ENCODE assay signal across 8 cellular contexts in genomic region chr6:41941280-41942044, GRCh38. TPM values are rescaled to one million over a fixed set of nuclear protein-coding genes. Genes with fewer than 3 reads are reported as not detected.
DNase-seq lines count a peak whose midpoint lies in the region; ATAC-seq and TF ChIP-seq lines count a peak whose summit lies in the region.

Gene CCND3, minus strand, starts transcription at chr6:41941808. Its CDS starts 159 bp downstream, at chr6:41941649.

- TF ChIP-seq CTCF in GM12875 (IDR thresholded peaks at IDR 0.05; ENCODE audit: borderline replicate concordance, insufficient read depth, low read depth, low read length) (no peak), psoas muscle (IDR thresholded peaks at IDR 0.05) (no peak)

- no peaks in the 10 kb centered on the region for H3K27me3 ChIP-seq in psoas muscle (ENCODE audit: insufficient read depth in 3 of 3, low read length in 2 of 3)

- intact Hi-C loops in left cardiac atrium (cut with DNase I) (no loop called here), psoas muscle (cut with DNase I) (loop anchor here in 1 of 2 donors (5.0 kb wide), 1 partner anchor 1036 kb away; the partner anchor contains the start of gene PEX6)

- H3K4me1 ChIP-seq in psoas muscle (peaks cover 22% of the 10 kb centered on the region), urinary bladder (ENCODE audit: insufficient read depth) (peaks cover 2% of the 10 kb centered on the region)

- H3K27ac ChIP-seq in adipose tissue (ENCODE audit: low read depth, low read length) (no peak within 1 kb of the TSS), psoas muscle (peak within 1 kb of the TSS; percentile 66), urinary bladder (ENCODE audit: low read depth) (peak within 1 kb of the TSS; percentile 11)

- no peaks in the 10 kb centered on the region for H3K9me3 ChIP-seq in psoas muscle

- H3K4me3 ChIP-seq in GM12875 (ENCODE audit: low read depth, low read length) = peak within 1 kb of the TSS; percentile 87
- peak within 1 kb of the TSS; percentile 97 for H3K4me3 ChIP-seq in psoas muscle
- H3K4me3 ChIP-seq in urinary bladder (ENCODE audit: low read depth, low read length) = peak within 1 kb of the TSS; percentile 66

- DNase-seq in NCI-H128 (lab: John Stamatoyannopoulos, UW; ENCODE audit: unreplicated experiment) (peak; percentile 71), T follicular helper cell (ENCODE audit: low read depth) (peak; percentile 70), left cardiac atrium (peak; percentile 96), psoas muscle (peak; percentile 96)

- 0% methylated on average over 47 to 86 of the region's 86 CpGs for WGBS in adipose tissue, 3 donors
- 0 to 1% (median 0%) methylated on average over 43 to 86 of the region's 86 CpGs for WGBS in psoas muscle, 3 donors
- under 1% methylated on average over 86 of the region's 86 CpGs for WGBS in urinary bladder

- H3K36me3 ChIP-seq in psoas muscle (ENCODE audit: insufficient read depth in 1 of 2, low read depth in 1 of 2) (no peaks in the 10 kb centered on the region), urinary bladder (ENCODE audit: insufficient read depth) (no peaks in the 10 kb centered on the region)

- ATAC-seq in HG02678 (IDR thresholded peaks at IDR 0.05; ENCODE audit: unreplicated experiment) (peak; percentile 92), left cardiac atrium (peak; percentile 95), psoas muscle (peak; percentile 97 to 98 (median 98))

RNA-seq across cellular contexts. Expression of gene CCND3, which starts in this region (rescaled TPM):
- polyA plus RNA-seq in adipose tissue = 100 to 1,000 TPM in 1 of 3 donors, 10 to 100 TPM in 2; 35.5 to 146 (median 95.9) TPM
- total RNA-seq in left cardiac atrium = 10 to 100 TPM; 60.1 to 62.4 TPM
- 10 to 100 TPM in 3 of 4 donors, 1 to 10 TPM in 1; 9.2 to 19.9 (median 16.7) TPM for total RNA-seq in psoas muscle
- polyA plus RNA-seq in psoas muscle = 10 to 100 TPM; 20.3 to 29.1 (median 20.5) TPM
- 18.1 TPM for total RNA-seq in urinary bladder
- 98.9 TPM for polyA plus RNA-seq in urinary bladder
